Comparison of ENCODE assay signal across 28 cellular contexts in genomic region chr9:101504188-101504587, GRCh38.
"Had no signal": no experiment of that assay in that cellular context is flagged by ENCODE, and none has a peak within 500 bp of the region (broad histone marks: within the 10 kb centered on the region; RNA-seq: fewer than 3 reads in every experiment).

No MANE protein-coding gene starts in this region.

- H3K4me1 ChIP-seq: stomach, testis, thyroid gland, tibial nerve, transverse colon, upper lobe of left lung, upper lobe of right lung, uterus had no signal

- H3K9me3 ChIP-seq: stomach, suprapubic skin, testis, thoracic aorta, thyroid gland, tibial artery, tibial nerve, transverse colon, upper lobe of left lung, upper lobe of right lung, uterus, vagina had no signal

- H3K27ac Mint-ChIP-seq: stimulated activated effector memory CD8-positive, alpha-beta T cell treated with anti-CD3 and anti-CD28 coated beads, Interleukin-12 subunit alpha, Interleukin-12 subunit beta, amount 100 ng/mL, for 72 hours; stimulated activated memory B cell treated with anti-CD40 and anti-IgM and Interleukin-4, amounts not matched to agents 10 μg/mL and 1 μg/mL and 100 μg/mL, for 72 hours; stimulated activated naive B cell treated with anti-CD40 and anti-IgM and Interleukin-4, amounts not matched to agents 10 μg/mL and 1 μg/mL and 100 μg/mL, for 72 hours; stimulated activated naive CD8-positive, alpha-beta T cell treated with anti-CD3 and anti-CD28 coated beads, Interleukin-15, amount 100 ng/mL, for 72 hours; stimulated activated naive CD8-positive, alpha-beta T cell treated with anti-CD3 and anti-CD28 coated beads, Interleukin-15, Interleukin-2, amounts not matched to agents 100 ng/mL and 50 ng/mL, for 24 hours; type B pancreatic cell had no signal

- H3K4me1 Mint-ChIP-seq: stimulated activated effector memory CD8-positive, alpha-beta T cell treated with anti-CD3 and anti-CD28 coated beads, Interleukin-12 subunit alpha, Interleukin-12 subunit beta, amount 100 ng/mL, for 72 hours; stimulated activated memory B cell treated with anti-CD40 and anti-IgM and Interleukin-4, amounts not matched to agents 10 μg/mL and 1 μg/mL and 100 μg/mL, for 72 hours; stimulated activated naive B cell treated with anti-CD40 and anti-IgM and Interleukin-4, amounts not matched to agents 10 μg/mL and 1 μg/mL and 100 μg/mL, for 72 hours; stimulated activated naive CD8-positive, alpha-beta T cell treated with anti-CD3 and anti-CD28 coated beads, Interleukin-15, amount 100 ng/mL, for 72 hours had no signal

- H3K36me3 Mint-ChIP-seq: stimulated activated effector memory CD8-positive, alpha-beta T cell treated with anti-CD3 and anti-CD28 coated beads, Interleukin-12 subunit alpha, Interleukin-12 subunit beta, amount 100 ng/mL, for 72 hours; stimulated activated memory B cell treated with anti-CD40 and anti-IgM and Interleukin-4, amounts not matched to agents 10 μg/mL and 1 μg/mL and 100 μg/mL, for 72 hours; stimulated activated naive B cell treated with anti-CD40 and anti-IgM and Interleukin-4, amounts not matched to agents 10 μg/mL and 1 μg/mL and 100 μg/mL, for 72 hours; type B pancreatic cell had no signal

- H3K4me3 Mint-ChIP-seq: stimulated activated effector memory CD8-positive, alpha-beta T cell treated with anti-CD3 and anti-CD28 coated beads, Interleukin-12 subunit alpha, Interleukin-12 subunit beta, amount 100 ng/mL, for 72 hours; stimulated activated memory B cell treated with anti-CD40 and anti-IgM and Interleukin-4, amounts not matched to agents 10 μg/mL and 1 μg/mL and 100 μg/mL, for 72 hours; stimulated activated naive B cell treated with anti-CD40 and anti-IgM and Interleukin-4, amounts not matched to agents 10 μg/mL and 1 μg/mL and 100 μg/mL, for 72 hours; stimulated activated naive CD8-positive, alpha-beta T cell treated with anti-CD3 and anti-CD28 coated beads, Interleukin-15, amount 100 ng/mL, for 72 hours; stimulated activated naive CD8-positive, alpha-beta T cell treated with anti-CD3 and anti-CD28 coated beads, Interleukin-15, Interleukin-2, amounts not matched to agents 100 ng/mL and 50 ng/mL, for 24 hours; type B pancreatic cell had no signal

- DNase-seq: stimulated activated CD4-positive, alpha-beta T cell treated with anti-CD3 and anti-CD28 coated beads, Interleukin-2, amount 100 ng/mL, for 48 hours; stimulated activated CD4-positive, alpha-beta T cell treated with anti-CD3 and anti-CD28 coated beads, Interleukin-4, amount 100 ng/mL, for 1 hour; stimulated activated CD4-positive, alpha-beta T cell treated with anti-CD3 and anti-CD28 coated beads, Interleukin-4, amount 100 ng/mL, for 24 hours; stimulated activated CD4-positive, alpha-beta T cell treated with anti-CD3 and anti-CD28 coated beads, Interleukin-4, amount 100 ng/mL, for 4 hours; stimulated activated CD8-positive, alpha-beta memory T cell treated with anti-CD3 and anti-CD28 coated beads, Interleukin-4, amount 100 ng/mL, for 48 hours; stimulated activated naive B cell treated with anti-CD40 and anti-IgM and Interleukin-4, amounts not matched to agents 10 μg/mL and 1 μg/mL and 100 μg/mL, for 72 hours; stimulated activated naive CD4-positive, alpha-beta T cell; stimulated activated naive CD4-positive, alpha-beta T cell treated with Interleukin-2 at 50 U/mL for 16 hours; stimulated activated naive CD8-positive, alpha-beta T cell treated with anti-CD3 and anti-CD28 coated beads, Interleukin-15, amount 100 ng/mL, for 72 hours; stimulated activated naive CD8-positive, alpha-beta T cell treated with anti-CD3 and anti-CD28 coated beads, Interleukin-15, Interleukin-2, amounts not matched to agents 100 U/mL and 50 U/mL, for 24 hours; stomach; substantia nigra; testis; thyroid gland; tibial artery; transverse colon; trophoblast cell; upper lobe of left lung; upper lobe of right lung; uterus had no signal

- H3K9me3 Mint-ChIP-seq: stimulated activated effector memory CD8-positive, alpha-beta T cell treated with anti-CD3 and anti-CD28 coated beads, Interleukin-12 subunit alpha, Interleukin-12 subunit beta, amount 100 ng/mL, for 72 hours; stimulated activated memory B cell treated with anti-CD40 and anti-IgM and Interleukin-4, amounts not matched to agents 10 μg/mL and 1 μg/mL and 100 μg/mL, for 72 hours; stimulated activated naive B cell treated with anti-CD40 and anti-IgM and Interleukin-4, amounts not matched to agents 10 μg/mL and 1 μg/mL and 100 μg/mL, for 72 hours; stimulated activated naive CD8-positive, alpha-beta T cell treated with anti-CD3 and anti-CD28 coated beads, Interleukin-15, amount 100 ng/mL, for 72 hours; stimulated activated naive CD8-positive, alpha-beta T cell treated with anti-CD3 and anti-CD28 coated beads, Interleukin-15, Interleukin-2, amounts not matched to agents 100 ng/mL and 50 ng/mL, for 24 hours; type B pancreatic cell had no signal

- ATAC-seq: stimulated activated effector memory CD8-positive, alpha-beta T cell treated with anti-CD3 and anti-CD28 coated beads, Interleukin-12 subunit alpha, Interleukin-12 subunit beta, amount 100 ng/mL, for 72 hours; stimulated activated memory B cell treated with anti-CD40 and anti-IgM and Interleukin-4, amounts not matched to agents 10 μg/mL and 1 μg/mL and 100 μg/mL, for 72 hours; stimulated activated naive B cell treated with anti-CD40 and anti-IgM and Interleukin-4, amounts not matched to agents 10 μg/mL and 1 μg/mL and 100 μg/mL, for 72 hours; stimulated activated naive CD8-positive, alpha-beta T cell treated with anti-CD3 and anti-CD28 coated beads, Interleukin-15, amount 100 ng/mL, for 72 hours; stimulated activated naive CD8-positive, alpha-beta T cell treated with anti-CD3 and anti-CD28 coated beads, Interleukin-15, Interleukin-2, amounts not matched to agents 100 U/mL and 50 U/mL, for 24 hours; upper lobe of right lung had no signal

- H3K27ac ChIP-seq: stomach, suprapubic skin, testis, thoracic aorta, thyroid gland, tibial artery, tibial nerve, transverse colon, upper lobe of left lung, upper lobe of right lung, uterus, vagina had no signal

- H3K27me3 Mint-ChIP-seq: type B pancreatic cell had no signal

- H3K4me3 ChIP-seq: stomach, suprapubic skin, testis, thoracic aorta, thyroid gland, tibial artery, tibial nerve, transverse colon, upper lobe of left lung, upper lobe of right lung, uterus, vagina had no signal

- H3K27me3 ChIP-seq: stomach, suprapubic skin, testis, thyroid gland, tibial artery, tibial nerve, transverse colon, upper lobe of left lung, upper lobe of right lung, uterus, vagina had no signal

- H3K36me3 ChIP-seq: stomach, suprapubic skin, thoracic aorta, thyroid gland, tibial artery, tibial nerve, transverse colon, upper lobe of left lung, upper lobe of right lung, uterus, vagina had no signal
